20 cellular contexts compared by ENCODE assay signal in the genomic region with DNA sequence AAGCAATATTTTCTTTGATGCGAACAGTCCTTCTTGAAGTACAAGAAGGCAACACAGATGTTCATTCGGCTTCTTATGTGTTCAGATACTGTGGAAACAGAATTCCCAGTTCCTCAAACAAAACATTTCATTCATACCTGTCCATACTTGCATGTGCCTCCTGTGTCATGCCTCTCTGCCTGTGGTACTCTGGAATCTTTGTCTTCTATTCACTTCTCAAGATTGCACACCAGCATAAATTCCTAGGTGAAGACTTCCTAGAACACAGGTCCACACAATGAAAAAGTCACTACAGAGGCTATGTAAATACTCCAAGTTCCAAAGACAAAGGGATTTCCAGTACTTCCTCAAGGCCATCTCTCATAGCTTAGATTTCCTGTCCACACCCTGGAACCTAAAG.
DNase-seq lines count a peak whose midpoint lies in the region; ATAC-seq, FAIRE-seq and TF ChIP-seq lines count a peak whose summit lies in the region.
"Had no signal": no experiment of that assay in that cellular context is flagged by ENCODE, and none has a peak within 500 bp of the region (broad histone marks: within the 10 kb centered on the region; RNA-seq: fewer than 3 reads in every experiment).

No MANE protein-coding gene starts in this region.

- H3K4me1 Mint-ChIP-seq in neural crest cell: peaks cover 12% of the 10 kb centered on the region
- H3K4me1 Mint-ChIP-seq: CD4-positive, alpha-beta memory T cell had no signal

- TF ChIP-seq CTCF in RWPE2 (IDR thresholded peaks at IDR 0.05; ENCODE audit: poor library complexity, severe bottlenecking) (no peak), mammary epithelial cell (conservative IDR thresholded peaks at IDR 0.05 in 1 of 2, IDR thresholded peaks at IDR 0.05 in 1 of 2; ENCODE audit: extremely low read depth in 1 of 2, insufficient read depth in 1 of 2, low read depth in 1 of 2, low read length in 2 of 2) (no peak), neural crest cell (conservative IDR thresholded peaks at IDR 0.05) (no peak)

- BruUV-seq in mammary epithelial cell (replicated peaks; lab: Mats Ljungman, UMichigan): no TSS peak

- H4K20me1 ChIP-seq in mammary epithelial cell (ENCODE audit: insufficient read depth, low read length): no peaks in the 10 kb centered on the region

- no peak overlapping the region for H2BK120ac ChIP-seq in mesendoderm (ENCODE audit: low read depth, low read length)

- H3K9me3 ChIP-seq in RWPE2 (ENCODE audit: severe bottlenecking) (no peaks in the 10 kb centered on the region), mammary epithelial cell (replicated peaks; ENCODE audit: insufficient read depth, low read length) (no peaks in the 10 kb centered on the region), small intestine (ENCODE audit: control insufficient read depth, low read depth) (no peaks in the 10 kb centered on the region)

- no peak overlapping the region for H3K4ac ChIP-seq in mesendoderm (ENCODE audit: low read depth, low read length)

- H3K23ac ChIP-seq in mesendoderm (ENCODE audit: low read length): no peak overlapping the region

- FAIRE-seq in small intestine (lab: Jason Lieb, UNC): no peak
- FAIRE-seq: G401.6, GM12892, GM19239 had no signal

- no peak overlapping the region for H4K8ac ChIP-seq in mesendoderm (ENCODE audit: low read depth, low read length)

- no peaks in the 10 kb centered on the region for H3K79me1 ChIP-seq in mesendoderm (ENCODE audit: low read length)

- CTCF ChIA-PET in mammary epithelial cell (lab: Charles Lee; ENCODE audit: low non-redundant PET): no interaction called here

- H3K4me1 ChIP-seq in RWPE2 (ENCODE audit: insufficient read depth, poor library complexity, severe bottlenecking): no peaks in the 10 kb centered on the region
- peaks cover 54% of the 10 kb centered on the region for H3K4me1 ChIP-seq in mammary epithelial cell (ENCODE audit: insufficient read depth, low read length)
- H3K4me1 ChIP-seq in small intestine (ENCODE audit: control insufficient read depth in 2 of 2, insufficient read depth in 1 of 2, low read depth in 1 of 2, low read length in 1 of 2): no peaks in the 10 kb centered on the region
- no peaks in the 10 kb centered on the region for H3K4me1 ChIP-seq in mesendoderm (ENCODE audit: control insufficient read depth, low read depth, low read length)

- H3K56ac ChIP-seq in mesendoderm (ENCODE audit: low read length): no peak overlapping the region

- H3K36me3 Mint-ChIP-seq in neural crest cell (ENCODE audit: low read depth): peaks cover 3% of the 10 kb centered on the region
- H3K36me3 Mint-ChIP-seq: CD4-positive, alpha-beta memory T cell had no signal

- H3K27me3 ChIP-seq in RWPE2 (ENCODE audit: insufficient read depth, poor library complexity, severe bottlenecking) (no peaks in the 10 kb centered on the region), mammary epithelial cell (ENCODE audit: insufficient read depth, low read length) (no peaks in the 10 kb centered on the region), small intestine (ENCODE audit: control insufficient read depth in 2 of 2, insufficient read depth in 2 of 2, low read length in 2 of 2) (no peaks in the 10 kb centered on the region), mesendoderm (ENCODE audit: insufficient read depth, low read length, poor library complexity) (no peaks in the 10 kb centered on the region)

- H3K27ac Mint-ChIP-seq in neural crest cell (ENCODE audit: unreplicated experiment): peak overlapping the region; percentile 43
- H3K27ac Mint-ChIP-seq: CD4-positive, alpha-beta memory T cell; GM23338; H9 had no signal

- H4K5ac ChIP-seq in mesendoderm (ENCODE audit: low read length): no peak overlapping the region

- H3K79me2 ChIP-seq in mammary epithelial cell (ENCODE audit: insufficient read depth, low read length): no peaks in the 10 kb centered on the region
- H3K79me2 ChIP-seq in mesendoderm (ENCODE audit: control insufficient read depth, insufficient read depth, low read length): no peaks in the 10 kb centered on the region

- no peak overlapping the region for H3K4me3 Mint-ChIP-seq in neural crest cell
- H3K4me3 Mint-ChIP-seq: CD4-positive, alpha-beta memory T cell; GM23338; H9 had no signal

- ATAC-seq in RWPE2 (ENCODE audit: low read depth) (peak; percentile 19; the same call in 1 of the 3 replicates), GM21367 (IDR thresholded peaks at IDR 0.05; ENCODE audit: unreplicated experiment) (no peak)
- ATAC-seq: GM23338, HCT116 had no signal

- H3K4me2 ChIP-seq in mammary epithelial cell (ENCODE audit: insufficient read depth, low read depth, low read length): peak overlapping the region; percentile 55
- no peak overlapping the region for H3K4me2 ChIP-seq in mesendoderm (ENCODE audit: low read length)
- H3K4me2 ChIP-seq: GM23338 had no signal

- H3K27me3 Mint-ChIP-seq in neural crest cell (ENCODE audit: low read depth): peaks cover 69% of the 10 kb centered on the region
- H3K27me3 Mint-ChIP-seq: CD4-positive, alpha-beta memory T cell had no signal

- DNase-seq in RWPE2 (ENCODE audit: low spot score): no peak
- DNase-seq in mammary epithelial cell: peak; percentile 81
- DNase-seq in epithelial cell of prostate (ENCODE audit: low read depth, low spot score): peak; percentile 0
- no peak for DNase-seq in neural crest cell (ENCODE audit: low read depth, low spot score)
- no peak for DNase-seq in small intestine
- DNase-seq in mesendoderm: no peak
- no peak for DNase-seq in DMS79 treated with DMSO at 0.1 percent for 48 hours (lab: John Stamatoyannopoulos, UW)
- DNase-seq: C1 segment of cervical spinal cord; Calu3; CD4-positive, alpha-beta memory T cell; COR-L47; DMS53; DND-41; H9 had no signal

- peak overlapping the region; percentile 36 for H3K9ac ChIP-seq in mammary epithelial cell (ENCODE audit: insufficient read depth, low read length)
- H3K9ac ChIP-seq in mesendoderm (ENCODE audit: low read length): no peak overlapping the region

- H3K36me3 ChIP-seq in RWPE2 (ENCODE audit: low read depth) (no peaks in the 10 kb centered on the region), mammary epithelial cell (ENCODE audit: insufficient read depth, low read length) (no peaks in the 10 kb centered on the region), small intestine (ENCODE audit: control insufficient read depth in 2 of 2, insufficient read depth in 2 of 2, low read length in 2 of 2) (no peaks in the 10 kb centered on the region), mesendoderm (ENCODE audit: control insufficient read depth, insufficient read depth, low read length) (no peaks in the 10 kb centered on the region)

- H2AFZ ChIP-seq in mammary epithelial cell (ENCODE audit: low read depth, low read length): peak overlapping the region; percentile 24
- H2AFZ ChIP-seq: GM23338 had no signal

- in situ Hi-C loops in mammary epithelial cell (cut with MboI; ENCODE audit: low sequenced_read_pairs in 2 of 2): no loop called here

- H3K9me3 Mint-ChIP-seq in neural crest cell: peaks cover 12% of the 10 kb centered on the region
- H3K9me3 Mint-ChIP-seq: CD4-positive, alpha-beta memory T cell; GM23338 had no signal

- no peak overlapping the region for H2BK15ac ChIP-seq in mesendoderm (replicated peaks; ENCODE audit: low read depth)

- no peak overlapping the region for H2BK5ac ChIP-seq in mesendoderm (ENCODE audit: low read length)

- intact Hi-C loops in mammary epithelial cell (cut with micrococcal nuclease): loop anchor here (10.0 kb wide), 1 partner anchor 953 kb away; a partner anchor contains a TSS

- no peak overlapping the region for H3K18ac ChIP-seq in mesendoderm (ENCODE audit: low read length)

- H2AK5ac ChIP-seq in mesendoderm (ENCODE audit: low read length): no peak overlapping the region

- WGBS in mammary epithelial cell (ENCODE audit: low coverage, missing lambda C conversion rate): 59% methylated on average over 2 of the region's 2 CpGs
- 76 to 87% (median 83%) methylated on average over 2 of the region's 2 CpGs for WGBS in small intestine, 3 donors
- no CpG with 5 or more reads among the region's 2 CpGs for WGBS in mesendoderm (ENCODE audit: extremely low coverage, insufficient coverage, low lambda C conversion rate)

- H3K27ac ChIP-seq in RWPE2 (ENCODE audit: poor library complexity, severe bottlenecking) (no peak overlapping the region), mammary epithelial cell (ENCODE audit: insufficient read depth, low read depth, low read length) (peak overlapping the region; percentile 74), epithelial cell of prostate (peak overlapping the region; percentile 14), small intestine (ENCODE audit: low read depth in 1 of 2, low read length in 1 of 2) (no peak overlapping the region), mesendoderm (ENCODE audit: low read depth, low read length) (no peak overlapping the region)

- dilution Hi-C loops in mammary epithelial cell (cut with HindIII; ENCODE audit: low sequenced_read_pairs): no loop called here

- H3K4me3 ChIP-seq in RWPE2 (ENCODE audit: severe bottlenecking) (no peak overlapping the region), mammary epithelial cell (replicated peaks in 1 of 3; ENCODE audit: insufficient read depth in 1 of 3, low read depth in 2 of 3, low read length in 3 of 3) (no peak overlapping the region), small intestine (ENCODE audit: low read depth in 1 of 2, low read length in 2 of 2) (no peak overlapping the region), mesendoderm (ENCODE audit: low read length) (no peak overlapping the region)
- H3K4me3 ChIP-seq: GM23338 had no signal

Comparison
In these comparisons a context has a peak if more than half of its experiments do, and no peak if none do; other contexts are left out.
1. DNase-seq: peak in mammary epithelial cell (single experiment) and epithelial cell of prostate (single experiment); none in RWPE2 (single experiment), neural crest cell (single experiment), small intestine (single experiment), mesendoderm (single experiment) and DMS79 treated with DMSO at 0.1 percent for 48 hours (single experiment).
2. H3K27ac ChIP-seq: peak in mammary epithelial cell (single experiment) and epithelial cell of prostate (single experiment); none in RWPE2 (single experiment), small intestine (0 of 2) and mesendoderm (single experiment).